ENCODE assay signal across 29 cellular contexts in genomic region chr3:193418576-193419373, GRCh38. TPM values are rescaled to one million over a fixed set of nuclear protein-coding genes. Genes with fewer than 3 reads are reported as not detected.
"Had no signal": no experiment of that assay in that cellular context is flagged by ENCODE, and none has a peak within 500 bp of the region (broad histone marks: within the 10 kb centered on the region; RNA-seq: fewer than 3 reads in every experiment).

No MANE protein-coding gene starts in this region.

- FAIRE-seq: K562, TTC549 had no signal

- ATAC-seq: activated T-helper 17 cell treated with anti-CD3 and anti-CD28 coated beads, Interleukin-2, amount 50 U/mL, for 72 hours; K562; T-cell had no signal

- H3K27me3 Mint-ChIP-seq: activated CD4-positive, alpha-beta memory T cell treated with anti-CD3 and anti-CD28 coated beads for 36 hours; activated CD4-positive, alpha-beta T cell treated with anti-CD3 and anti-CD28 coated beads, Interleukin-2, amount 10 ng/mL, durations not matched to agents 7 days and 5 days; activated naive CD4-positive, alpha-beta T cell treated with anti-CD3 and anti-CD28 coated beads, Interleukin-2, amount 10 ng/mL, durations not matched to agents 7 days and 5 days; activated naive CD8-positive, alpha-beta T cell treated with anti-CD3 and anti-CD28 coated beads for 36 hours; T-cell had no signal

- H3K4me3 Mint-ChIP-seq: activated CD4-positive, alpha-beta memory T cell treated with anti-CD3 and anti-CD28 coated beads for 36 hours; activated CD4-positive, alpha-beta T cell treated with anti-CD3 and anti-CD28 coated beads, Interleukin-2, amount 10 ng/mL, durations not matched to agents 7 days and 5 days; activated naive CD4-positive, alpha-beta T cell treated with anti-CD3 and anti-CD28 coated beads, Interleukin-2, amount 10 ng/mL, durations not matched to agents 7 days and 5 days; activated naive CD8-positive, alpha-beta T cell treated with anti-CD3 and anti-CD28 coated beads for 36 hours; activated T-helper 17 cell treated with anti-CD3 and anti-CD28 coated beads, Interleukin-2, amount 50 U/mL, for 72 hours; T-cell had no signal

- DNase-seq: activated CD4-positive, alpha-beta memory T cell treated with anti-CD3 and anti-CD28 coated beads for 36 hours; activated CD4-positive, alpha-beta T cell treated with anti-CD3 and anti-CD28 coated beads, Interleukin-2, amount 10 ng/mL, durations not matched to agents 7 days and 5 days; activated CD4-positive, CD25-positive, alpha-beta regulatory T cell; activated gamma-delta T cell; activated naive CD4-positive, alpha-beta T cell treated with anti-CD3 and anti-CD28 coated beads, Interleukin-2, amount 10 ng/mL, durations not matched to agents 7 days and 5 days; activated naive CD8-positive, alpha-beta T cell treated with anti-CD3 and anti-CD28 coated beads for 36 hours; activated T-cell treated with anti-CD3 and anti-CD28 coated beads for 4 hours; activated T-cell treated with anti-CD3 and anti-CD28 coated beads, Interleukin-2, amount 50 U/mL, for 48 hours; central memory CD4-positive, alpha-beta T cell; Karpas-422; NCI-H1092; NCI-H1417 treated with DMSO at 0.1 percent for 48 hours; NCI-H1694; NCI-H2029; NCI-H2107; NCI-H345; NCI-H510A; NCI-H526 treated with DMSO at 0.1 percent for 48 hours; NCI-H82; SIG-M5; T-cell; T-helper 2 cell; T1000 had no signal

- H3K4me1 Mint-ChIP-seq: activated CD4-positive, alpha-beta T cell treated with anti-CD3 and anti-CD28 coated beads, Interleukin-2, amount 10 ng/mL, durations not matched to agents 7 days and 5 days; activated naive CD4-positive, alpha-beta T cell treated with anti-CD3 and anti-CD28 coated beads, Interleukin-2, amount 10 ng/mL, durations not matched to agents 7 days and 5 days; activated naive CD8-positive, alpha-beta T cell treated with anti-CD3 and anti-CD28 coated beads for 36 hours; activated T-helper 17 cell treated with anti-CD3 and anti-CD28 coated beads, Interleukin-2, amount 50 U/mL, for 72 hours; T-cell had no signal

- H3K27ac Mint-ChIP-seq: activated CD4-positive, alpha-beta memory T cell treated with anti-CD3 and anti-CD28 coated beads for 36 hours; activated CD4-positive, alpha-beta T cell treated with anti-CD3 and anti-CD28 coated beads, Interleukin-2, amount 10 ng/mL, durations not matched to agents 7 days and 5 days; activated naive CD4-positive, alpha-beta T cell treated with anti-CD3 and anti-CD28 coated beads, Interleukin-2, amount 10 ng/mL, durations not matched to agents 7 days and 5 days; activated naive CD8-positive, alpha-beta T cell treated with anti-CD3 and anti-CD28 coated beads for 36 hours; activated T-helper 17 cell treated with anti-CD3 and anti-CD28 coated beads, Interleukin-2, amount 50 U/mL, for 72 hours; T-cell had no signal

- H3K4me3 ChIP-seq: K562 had no signal

- H3K36me3 Mint-ChIP-seq: activated naive CD4-positive, alpha-beta T cell treated with anti-CD3 and anti-CD28 coated beads, Interleukin-2, amount 10 ng/mL, durations not matched to agents 7 days and 5 days had no signal

RNA-seq across cellular contexts. Expression of gene ATP13A5, which starts 40.2 kb away (rescaled TPM):
- total RNA-seq: activated CD4-positive, alpha-beta memory T cell treated with anti-CD3 and anti-CD28 coated beads for 36 hours; activated CD4-positive, alpha-beta T cell treated with anti-CD3 and anti-CD28 coated beads, Interleukin-2, amount 10 ng/mL, durations not matched to agents 7 days and 5 days; activated CD8-positive, alpha-beta memory T cell treated with anti-CD3 and anti-CD28 coated beads for 36 hours; activated naive CD8-positive, alpha-beta T cell treated with anti-CD3 and anti-CD28 coated beads for 36 hours; activated T-helper 17 cell treated with anti-CD3 and anti-CD28 coated beads, Interleukin-2, amount 50 U/mL, for 72 hours; K562; OCI-LY7; RPMI7951; T-cell had no signal
- polyA plus RNA-seq: K562 had no signal
